1 cellular context compared by ENCODE assay signal in the genomic region with DNA sequence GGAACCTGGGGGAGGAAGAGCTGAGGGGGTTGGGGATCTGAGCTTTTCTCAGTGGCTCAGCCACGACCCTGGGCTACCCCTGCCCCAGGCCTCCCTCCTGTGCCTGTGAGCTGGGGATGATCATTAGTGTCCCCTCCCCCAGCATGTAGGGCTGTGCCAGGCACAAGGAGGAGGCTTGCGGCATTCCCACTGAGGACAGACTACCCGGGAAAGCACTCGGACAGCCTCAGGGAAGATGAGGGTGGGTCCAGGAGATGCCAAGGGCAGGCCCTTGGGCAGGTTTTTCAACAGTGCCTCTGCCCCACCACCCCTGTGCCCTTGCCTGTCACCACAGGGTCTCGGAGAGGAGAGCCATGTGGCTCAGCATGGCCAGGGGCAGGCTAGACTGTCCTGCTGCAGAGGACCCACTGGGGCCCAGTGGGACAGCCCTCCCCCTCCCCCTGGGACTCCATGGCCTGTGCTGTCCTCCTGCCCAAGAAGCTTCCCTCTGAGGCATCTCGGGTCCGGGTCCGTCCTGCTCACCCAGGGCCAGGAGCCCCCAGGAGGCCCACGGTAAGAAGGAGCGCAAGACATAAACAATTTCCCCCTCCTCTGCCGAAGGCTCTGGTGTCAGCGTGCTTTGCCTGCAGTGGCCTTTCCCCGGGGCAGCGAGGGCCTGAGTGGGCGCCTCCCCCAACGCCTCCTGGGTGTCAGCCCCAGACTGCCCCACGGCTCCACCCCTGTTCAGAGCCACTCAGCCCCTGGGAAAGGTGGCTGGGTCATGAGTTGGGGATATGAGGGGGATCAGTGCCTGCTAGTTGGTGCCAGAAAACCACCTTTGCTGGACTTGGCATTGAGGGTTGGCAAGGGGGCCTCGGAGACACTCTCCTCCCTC.
TF ChIP-seq lines count a peak whose summit lies in the region.

No MANE protein-coding gene starts in this region.

TF ChIP-seq in SK-N-SH treated with all-trans-retinoic acid at 6 μM for 48 hours, 23 proteins besides CTCF, POLR2A, EP300 and RAD21 (continued from another document):
- TF ChIP-seq TSHZ2 (CRISPR knock-in tag; IDR thresholded peaks at IDR 0.05): no peak
